In genomic region chr5:80569961-80570786, GRCh38 we compare ENCODE assay signal across 1 cellular context.
TF ChIP-seq lines count a peak whose summit lies in the region.

TSS of gene ANKRD34B (minus strand) at chr5:80570280. CDS start at chr5:80560019, 10,261 bp downstream.

TF ChIP-seq in IMR-90, 13 proteins besides CTCF, POLR2A, EP300 and RAD21 (continued from another document):
- TF ChIP-seq USF2 (IDR thresholded peaks at IDR 0.05; ENCODE audit: low read depth, low read length) (no peak), CEBPB (IDR thresholded peaks at IDR 0.05; ENCODE audit: low read depth, low read length) (no peak), BHLHE40 (IDR thresholded peaks at IDR 0.05; ENCODE audit: low read depth, low read length) (no peak)
